ENCODE assay signal across 15 cellular contexts in the genomic region with DNA sequence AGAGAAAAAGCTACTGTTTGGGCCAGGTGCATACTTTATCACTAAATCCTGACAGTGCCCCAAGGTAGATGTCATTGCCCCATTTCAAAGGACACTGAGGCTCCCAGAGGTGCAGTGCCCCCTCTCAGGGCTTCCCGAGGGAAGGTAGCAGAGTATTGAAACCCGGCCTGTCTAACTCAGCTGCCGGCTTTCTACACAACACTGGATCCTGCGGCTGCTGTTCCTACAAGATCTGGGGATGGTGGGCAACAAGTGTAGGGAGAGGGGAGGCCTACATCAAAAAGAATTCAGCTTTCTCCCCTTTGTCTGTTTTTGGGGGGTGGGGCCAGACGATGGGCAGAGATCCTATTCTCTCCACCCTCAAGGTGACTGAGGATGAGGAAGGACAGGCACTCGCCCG.
DNase-seq lines count a peak whose midpoint lies in the region; ATAC-seq and TF ChIP-seq lines count a peak whose summit lies in the region.
"Had no signal": no experiment of that assay in that cellular context is flagged by ENCODE, and none has a peak within 500 bp of the region (broad histone marks: within the 10 kb centered on the region; RNA-seq: fewer than 3 reads in every experiment).

No MANE protein-coding gene starts in this region.

- in situ Hi-C loops in GM23248 (cut with MboI): no loop called here

- no peaks in the 10 kb centered on the region for H3K79me2 ChIP-seq in GM23248 (ENCODE audit: insufficient read depth)

- H3K9ac ChIP-seq in GM23248: no peak overlapping the region

- H3K36me3 ChIP-seq in GM23248 (ENCODE audit: low read depth) (no peaks in the 10 kb centered on the region), testis (ENCODE audit: low read depth, missing control alignments) (no peaks in the 10 kb centered on the region)
- H3K36me3 ChIP-seq in CD8-positive, alpha-beta memory T cell (ENCODE audit: insufficient read depth, low read length): no peaks in the 10 kb centered on the region
- H3K36me3 ChIP-seq: HAP-1 had no signal

- CTCF ChIA-PET in CD8-positive, alpha-beta memory T cell (lab: Charles Lee): no interaction called here

- peak overlapping the region in 4 of 5 experiments; percentile 54 to 95 (median 90) for H3K27ac Mint-ChIP-seq in brain
- no peak overlapping the region for H3K27ac Mint-ChIP-seq in CD8-positive, alpha-beta memory T cell

- no peak overlapping the region for H2AFZ ChIP-seq in GM23248

- peaks cover 6 to 16% (median 9%) of the 10 kb centered on the region in 5 experiments for H3K9me3 Mint-ChIP-seq in brain
- H3K9me3 Mint-ChIP-seq in CD8-positive, alpha-beta memory T cell: peaks cover 2 to 15% (median 8%) of the 10 kb centered on the region in 5 donors

- TF ChIP-seq CTCF in brain (conservative IDR thresholded peaks at IDR 0.05) (no peak), omental fat pad (IDR thresholded peaks at IDR 0.05) (no peak), testis (IDR thresholded peaks at IDR 0.05) (no peak)

- DNase-seq in GM23248 (no peak), omental fat pad (ENCODE audit: low spot score) (no peak), testis (no peak), HK-2 (ENCODE audit: unreplicated experiment) (no peak), epidermal melanocyte (ENCODE audit: insufficient read length, low spot score) (no peak)
- DNase-seq in CD8-positive, alpha-beta memory T cell: no peak
- DNase-seq in activated CD4-positive, alpha-beta T cell treated with anti-CD3 and anti-CD28 coated beads for 1 hour: no peak
- DNase-seq: DMS53, MV-4-11, NCI-H1436, NCI-H2081, NCI-H510A treated with DMSO at 0.1 percent for 48 hours had no signal

- peak overlapping the region in 1 of 5 experiments; percentile 42 for H3K4me3 Mint-ChIP-seq in brain
- no peak overlapping the region for H3K4me3 Mint-ChIP-seq in CD8-positive, alpha-beta memory T cell
- H3K4me3 Mint-ChIP-seq: CD14-positive monocyte had no signal

- H3K27me3 Mint-ChIP-seq in brain: no peaks in the 10 kb centered on the region
- H3K27me3 Mint-ChIP-seq in CD8-positive, alpha-beta memory T cell: no peaks in the 10 kb centered on the region

- WGBS in GM23248 (ENCODE audit: low coverage in 1 of 2, low lambda C conversion rate in 2 of 2, missing lambda C conversion rate in 2 of 2), 2 experiments: 77 to 78% methylated on average over 7 of the region's 7 CpGs
- WGBS in testis, 2 donors: 53 to 61% methylated on average over 7 of the region's 7 CpGs

- no peaks in the 10 kb centered on the region for H3K9me2 ChIP-seq in GM23248 (ENCODE audit: insufficient read depth)

- intact Hi-C loops in testis (cut with DNase I; ENCODE audit: low total_unique reads): no loop called here

- peaks cover 18% of the 10 kb centered on the region for H3K36me3 Mint-ChIP-seq in brain
- peaks cover 0 to 3% (median 0%) of the 10 kb centered on the region in 3 donors for H3K36me3 Mint-ChIP-seq in CD8-positive, alpha-beta memory T cell
- H3K36me3 Mint-ChIP-seq: CD14-positive monocyte had no signal

- peak; percentile 19 for ATAC-seq in omental fat pad (ENCODE audit: low FRiP score)

- TF ChIP-seq POLR2A in testis (IDR thresholded peaks at IDR 0.05): no peak

- no peaks in the 10 kb centered on the region for H4K20me1 ChIP-seq in GM23248 (ENCODE audit: insufficient read depth)

- no peak overlapping the region for H3K4me2 ChIP-seq in GM23248 (ENCODE audit: unreplicated experiment)

- H3K4me1 ChIP-seq in GM23248 (ENCODE audit: insufficient read depth) (no peaks in the 10 kb centered on the region), testis (peaks cover 26% of the 10 kb centered on the region)
- no peaks in the 10 kb centered on the region for H3K4me1 ChIP-seq in CD8-positive, alpha-beta memory T cell (ENCODE audit: insufficient read depth, low read length)
- H3K4me1 ChIP-seq: HAP-1 had no signal

- no peaks in the 10 kb centered on the region for H3F3A ChIP-seq in GM23248 (ENCODE audit: insufficient read depth)

- H3K4me3 ChIP-seq in GM23248 (no peak overlapping the region), testis (no peak overlapping the region)
- no peak overlapping the region for H3K4me3 ChIP-seq in CD8-positive, alpha-beta memory T cell (ENCODE audit: low read length)
- H3K4me3 ChIP-seq: HAP-1 had no signal

- H3K27me3 ChIP-seq in GM23248 (replicated peaks; ENCODE audit: insufficient read depth): no peaks in the 10 kb centered on the region
- H3K27me3 ChIP-seq in testis: no peaks in the 10 kb centered on the region
- H3K27me3 ChIP-seq in CD8-positive, alpha-beta memory T cell (ENCODE audit: insufficient read depth, low read length, poor library complexity, severe bottlenecking): no peaks in the 10 kb centered on the region

- no peaks in the 10 kb centered on the region for H3K9me3 ChIP-seq in GM23248 (ENCODE audit: low read depth)
- H3K9me3 ChIP-seq in testis: no peaks in the 10 kb centered on the region
- H3K9me3 ChIP-seq in CD8-positive, alpha-beta memory T cell (ENCODE audit: low read length): no peaks in the 10 kb centered on the region
- H3K9me3 ChIP-seq: HAP-1 had no signal

- H3K27ac ChIP-seq in GM23248 (0 out of 2 replicates have a peak overlapping the region, but pooled peaks have one; percentile 4), testis (peak overlapping the region; percentile 87 to 88)
- H3K27ac ChIP-seq in CD8-positive, alpha-beta memory T cell (ENCODE audit: low read depth, low read length): no peak overlapping the region

- peaks cover 16% of the 10 kb centered on the region for H3K4me1 Mint-ChIP-seq in brain
- H3K4me1 Mint-ChIP-seq in CD8-positive, alpha-beta memory T cell: no peaks in the 10 kb centered on the region
- H3K4me1 Mint-ChIP-seq: CD14-positive monocyte had no signal

- POLR2A ChIA-PET in CD8-positive, alpha-beta memory T cell (lab: Charles Lee): no interaction called here

Comparison
In these comparisons a context has a peak if more than half of its experiments do, and no peak if none do; other contexts are left out.
1. H3K27ac Mint-ChIP-seq: peak in brain (4 of 5); none in CD8-positive, alpha-beta memory T cell (0 of 8).